In genomic region chr20:36217226-36217625, GRCh38 we compare ENCODE assay signal across 14 cellular contexts. TPM values are rescaled to one million over a fixed set of nuclear protein-coding genes. Genes with fewer than 3 reads are reported as not detected.
A peak's percentile ranks its signal among the peaks of the same experiment; 100 is the strongest.
DNase-seq lines count a peak whose midpoint lies in the region; ATAC-seq, FAIRE-seq and TF ChIP-seq lines count a peak whose summit lies in the region.
"Had no signal": no experiment of that assay in that cellular context is flagged by ENCODE, and none has a peak within 500 bp of the region (broad histone marks: within the 10 kb centered on the region; RNA-seq: fewer than 3 reads in every experiment).

No MANE protein-coding gene starts in this region.

- H3K9me3 ChIP-seq in keratinocyte (ENCODE audit: control insufficient read depth, low read depth, low read length) = no peaks in the 10 kb centered on the region
- H3K9me3 ChIP-seq: body of pancreas, heart right ventricle, lower lobe of right lung had no signal

- H3K4me1 ChIP-seq in keratinocyte (ENCODE audit: control insufficient read depth, extremely low read depth, insufficient read depth, low read length) = no peaks in the 10 kb centered on the region
- H3K4me1 ChIP-seq: body of pancreas, heart right ventricle, lower lobe of right lung had no signal

- no peak overlapping the region for H2AFZ ChIP-seq in keratinocyte (ENCODE audit: control insufficient read depth, low read length)

- H3K9ac ChIP-seq in keratinocyte (ENCODE audit: control insufficient read depth, extremely low read depth, insufficient read depth, low read length) = no peak overlapping the region

- POLR2A ChIA-PET in WTC11 (lab: Charles Lee) = no interaction called here

- CTCF ChIA-PET in WTC11 (lab: Charles Lee) = interaction anchor here (0.9 to 4.1 kb wide), 12 partner anchors 14 to 226 kb away, joined by 3 to 31 read pairs (median 6); no protein-coding TSS in a partner anchor

- H3K27me3 Mint-ChIP-seq in HFFc6 (ENCODE audit: insufficient read depth) (no peaks in the 10 kb centered on the region; the same call in 1 of the 2 replicates), WTC11 (ENCODE audit: low read depth) (no peaks in the 10 kb centered on the region)

- peak; percentile 51 for TF ChIP-seq CTCF in HFFc6 (IDR thresholded peaks at IDR 0.05)
- 0 out of 2 replicates have a peak, but pooled peaks have one; percentile 36 for TF ChIP-seq CTCF in WTC11 (IDR thresholded peaks at IDR 0.05)
- TF ChIP-seq CTCF in keratinocyte (optimal IDR thresholded peaks at IDR 0.05 in 1 of 3, IDR thresholded peaks at IDR 0.05 in 1 of 3, conservative IDR thresholded peaks at IDR 0.05 in 1 of 3; ENCODE audit: extremely low read depth in 1 of 3, insufficient read depth in 2 of 3, low read length in 3 of 3) = peak; percentile 25 to 32 (median 30)

- no peaks in the 10 kb centered on the region for H3K4me1 Mint-ChIP-seq in HFFc6 (ENCODE audit: low read depth)
- H3K4me1 Mint-ChIP-seq in WTC11 = no peaks in the 10 kb centered on the region; the same call in 1 of the 2 replicates

- dilution Hi-C loops in keratinocyte (cut with MboI; ENCODE audit: extremely low pct_ligation_motif_present, low sequenced_read_pairs) = no loop called here

- no peaks in the 10 kb centered on the region for H3K36me3 Mint-ChIP-seq in HFFc6 (ENCODE audit: low read depth)
- no peaks in the 10 kb centered on the region for H3K36me3 Mint-ChIP-seq in WTC11

- no peak overlapping the region for H3K27ac ChIP-seq in keratinocyte (ENCODE audit: control insufficient read depth, insufficient read depth, low read length)
- H3K27ac ChIP-seq: body of pancreas, C4-2B, heart right ventricle, lower lobe of right lung had no signal

- no peaks in the 10 kb centered on the region for H4K20me1 ChIP-seq in keratinocyte (ENCODE audit: control insufficient read depth, extremely low read depth, insufficient read depth, low read length)

- H3K9me3 Mint-ChIP-seq in HFFc6 = no peaks in the 10 kb centered on the region
- H3K9me3 Mint-ChIP-seq in WTC11 = no peaks in the 10 kb centered on the region
- H3K9me3 Mint-ChIP-seq: neural crest cell had no signal

- no peaks in the 10 kb centered on the region for H3K36me3 ChIP-seq in keratinocyte (ENCODE audit: control insufficient read depth in 2 of 2, extremely low read depth in 1 of 2, insufficient read depth in 2 of 2, low read length in 2 of 2)

- H3K27ac Mint-ChIP-seq in HFFc6 (no peak overlapping the region), WTC11 (peak overlapping the region; percentile 40)

- H3K4me2 ChIP-seq in keratinocyte (ENCODE audit: control insufficient read depth, extremely low read depth, insufficient read depth, low read depth, low read length) = no peak overlapping the region

- ATAC-seq in WTC11 = peak; percentile 98
- ATAC-seq: body of pancreas, heart right ventricle, lower lobe of right lung had no signal

- peak; percentile 80 for DNase-seq in ELF-1 (ENCODE audit: low read depth, low spot score)
- DNase-seq in HFFc6 = no peak
- peak; percentile 74 for DNase-seq in WTC11 (ENCODE audit: low spot score)
- DNase-seq in keratinocyte (ENCODE audit: low read depth, low spot score) = no peak
- no peak for DNase-seq in stimulated activated CD4-positive, alpha-beta T cell treated with anti-CD3 and anti-CD28 coated beads, Interleukin-4, amount 100 ng/mL, for 1 hour
- no peak for DNase-seq in KG1 (lab: John Stamatoyannopoulos, UW)
- DNase-seq in NCI-H1694 (lab: John Stamatoyannopoulos, UW) = no peak
- DNase-seq: activated CD8-positive, alpha-beta memory T cell treated with anti-CD3 and anti-CD28 coated beads for 24 hours; body of pancreas; heart right ventricle; lower lobe of right lung had no signal

- no peak for FAIRE-seq in keratinocyte (lab: Jason Lieb, UNC)
- FAIRE-seq: endothelial cell of umbilical vein had no signal

- H3K9me1 ChIP-seq in keratinocyte (ENCODE audit: control insufficient read depth, extremely low read depth, insufficient read depth, low read length) = no peaks in the 10 kb centered on the region

- H3K27me3 ChIP-seq in keratinocyte (ENCODE audit: control insufficient read depth, extremely low read depth, insufficient read depth, low read length) = no peaks in the 10 kb centered on the region
- H3K27me3 ChIP-seq: body of pancreas, heart right ventricle had no signal

- no peaks in the 10 kb centered on the region for H3K79me2 ChIP-seq in keratinocyte (ENCODE audit: control insufficient read depth, insufficient read depth, low read length)

- H3K4me3 ChIP-seq in keratinocyte (ENCODE audit: control insufficient read depth in 2 of 3, extremely low read depth in 1 of 3, insufficient read depth in 2 of 3, low read depth in 1 of 3, low read length in 3 of 3) = no peak overlapping the region
- H3K4me3 ChIP-seq: body of pancreas, heart right ventricle, lower lobe of right lung had no signal

- H3K4me3 Mint-ChIP-seq in HFFc6 (no peak overlapping the region), WTC11 (no peak overlapping the region)
- H3K4me3 Mint-ChIP-seq: neural crest cell had no signal

TF ChIP-seq in WTC11, 78 proteins besides CTCF, POLR2A, EP300 and RAD21:
- TF ChIP-seq SMAD4 (CRISPR knock-in tag; IDR thresholded peaks at IDR 0.05) (no peak), SOX15 (CRISPR knock-in tag; IDR thresholded peaks at IDR 0.05) (no peak), OVOL2 (CRISPR knock-in tag; IDR thresholded peaks at IDR 0.05; ENCODE audit: borderline replicate concordance) (no peak), E2F4 (CRISPR knock-in tag; IDR thresholded peaks at IDR 0.05; ENCODE audit: borderline replicate concordance, low read depth) (no peak), CBFB (CRISPR knock-in tag; IDR thresholded peaks at IDR 0.05; ENCODE audit: low read depth) (no peak)

RNA-seq across cellular contexts. Expression of gene AAR2, which starts 19.1 kb away (rescaled TPM):
- 10 to 100 TPM; 20.4 to 25.9 (median 23.7) TPM for total RNA-seq in HFFc6 (2021; fragmentation: NEBNext Ultra II Directional; extraction: Animal tissue kit (Norgen Biotek cat#: 25700))
- total RNA-seq in WTC11 (2021) = 22.5 to 24.9 TPM (median 24.7 TPM) in 3 replicates
- polyA plus RNA-seq in keratinocyte = 20.1 to 29.5 TPM (median 27.1 TPM) in 3 replicates
- 2.7 TPM for polyA plus RNA-seq in keratinocyte (2011; ENCODE audit: low read depth)
- polyA plus RNA-seq in keratinocyte (2011; cell fraction: cytosol; rRNA removed) = 19.6 and 21.1 TPM in 2 replicates
- 24.1 and 29.1 TPM in 2 replicates for polyA plus RNA-seq in keratinocyte (2011; cell fraction: nucleus; rRNA removed)
- 21.9 and 23.1 TPM in 2 replicates for polyA plus RNA-seq in keratinocyte (2012; ENCODE audit: low replicate concordance)
- polyA minus RNA-seq in keratinocyte = 25.2 to 41.1 TPM (median 31.4 TPM) in 3 replicates
- 20.1 TPM for polyA minus RNA-seq in keratinocyte (2011; cell fraction: cytosol; rRNA and poly(A)+ RNA removed)
- polyA minus RNA-seq in keratinocyte (2011; cell fraction: nucleus; rRNA and poly(A)+ RNA removed) = 18.6 and 22.6 TPM in 2 replicates

Comparison
In these comparisons a context has a peak if more than half of its experiments do, and no peak if none do; other contexts are left out.
1. DNase-seq: peak in ELF-1 (single experiment) and WTC11 (single experiment); none in HFFc6 (single experiment), keratinocyte (single experiment), stimulated activated CD4-positive, alpha-beta T cell treated with anti-CD3 and anti-CD28 coated beads, Interleukin-4, amount 100 ng/mL, for 1 hour (single experiment), KG1 (single experiment) and NCI-H1694 (single experiment).
2. Peak in every context shown above with its lines, with median percentiles within 50 percentile points of each other: CTCF ChIP-seq.